In the genomic region with DNA sequence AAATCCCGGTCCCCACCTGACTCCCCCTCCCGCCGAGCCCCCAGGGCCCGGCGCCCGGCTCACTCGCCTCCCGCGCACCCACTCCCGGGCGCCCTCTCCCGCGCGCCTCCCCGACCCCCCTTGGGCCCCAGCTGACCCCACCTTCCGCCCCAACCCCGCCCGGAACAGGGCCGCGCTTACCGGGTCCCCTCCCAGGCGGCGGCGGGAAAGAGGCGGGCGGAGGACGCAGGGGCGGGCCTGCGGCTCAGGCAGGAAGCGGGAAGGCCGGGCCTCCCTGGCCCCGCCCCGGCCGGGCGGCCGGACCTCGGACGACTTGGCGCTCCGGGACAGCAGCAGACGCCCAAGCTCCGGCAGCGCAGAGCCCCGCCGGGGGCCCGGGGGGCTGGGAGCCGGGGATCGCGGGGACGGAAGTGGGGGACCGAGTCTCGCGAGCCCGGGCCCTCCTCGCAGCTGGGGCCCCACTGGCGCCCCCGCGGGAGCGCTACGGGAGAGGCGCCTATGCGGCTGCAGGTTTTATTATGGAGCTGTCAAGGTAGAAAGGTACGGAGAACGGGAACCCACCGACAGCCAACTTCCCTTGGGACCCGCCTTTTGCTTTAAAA, we compare ENCODE assay signal across 8 cellular contexts. TPM values are rescaled to one million over a fixed set of nuclear protein-coding genes. Genes with fewer than 3 reads are reported as not detected.
DNase-seq lines count a peak whose midpoint lies in the region; ATAC-seq lines count a peak whose summit lies in the region.

A gene (minus strand): TSS at position 212 of the 602 bp plus-strand sequence. CDS start 15,905 bp downstream, outside the sequence.

- no peaks in the 10 kb centered on the region for H3K9me3 ChIP-seq in CD8-positive, alpha-beta memory T cell (ENCODE audit: low read length)

- peaks cover 0 to 1% (median 0%) of the 10 kb centered on the region in 3 donors for H3K36me3 Mint-ChIP-seq in CD8-positive, alpha-beta memory T cell

- peak within 1 kb of the TSS; percentile 48 for H3K4me3 ChIP-seq in CD8-positive, alpha-beta memory T cell (ENCODE audit: low read length)

- no peaks in the 10 kb centered on the region for H3K27me3 Mint-ChIP-seq in CD8-positive, alpha-beta memory T cell

- no peaks in the 10 kb centered on the region for H3K36me3 ChIP-seq in CD8-positive, alpha-beta memory T cell (ENCODE audit: insufficient read depth, low read length)

- POLR2A ChIA-PET in CD8-positive, alpha-beta memory T cell (lab: Charles Lee), result interaction anchor here (0.5 to 1.4 kb wide), 3 partner anchors 93 to 670 kb away, joined by 3 to 6 read pairs (median 3); no protein-coding TSS in a partner anchor

- no peaks in the 10 kb centered on the region for H3K9me3 Mint-ChIP-seq in CD8-positive, alpha-beta memory T cell

- H3K4me1 Mint-ChIP-seq in CD8-positive, alpha-beta memory T cell, result peaks cover 16 to 42% (median 28%) of the 10 kb centered on the region in 3 donors

- H3K4me1 ChIP-seq in CD8-positive, alpha-beta memory T cell (ENCODE audit: insufficient read depth, low read length), result peaks cover 17% of the 10 kb centered on the region

- H3K27ac Mint-ChIP-seq in CD8-positive, alpha-beta memory T cell, result peak within 1 kb of the TSS; percentile 78 to 96 (median 90)

- DNase-seq in CD8-positive, alpha-beta memory T cell, result peak; percentile 74 to 87 (median 81)
- DNase-seq in NCI-H82 (lab: John Stamatoyannopoulos, UW) (peak; percentile 93), medulla oblongata (ENCODE audit: extremely low spot score) (peak; percentile 84)
- peak; percentile 37 to 73 for DNase-seq in activated CD8-positive, alpha-beta memory T cell treated with anti-CD3 and anti-CD28 coated beads for 1 hour (ENCODE audit: extremely low read depth in 1 of 2, low read depth in 1 of 2)
- DNase-seq in effector CD8-positive, alpha-beta T cell (lab: John Stamatoyannopoulos, UW), result peak; percentile 69
- DNase-seq in stimulated activated CD4-positive, alpha-beta T cell treated with anti-CD3 and anti-CD28 coated beads, TNF-alpha, amount 100 ng/mL, for 48 hours (ENCODE audit: low read depth in 3 of 3), result peak; percentile 73 to 89 (median 75)

- no peaks in the 10 kb centered on the region for H3K27me3 ChIP-seq in CD8-positive, alpha-beta memory T cell (ENCODE audit: insufficient read depth, low read length, poor library complexity, severe bottlenecking)

- H3K4me3 Mint-ChIP-seq in CD8-positive, alpha-beta memory T cell, result peak within 1 kb of the TSS; percentile 83 to 97 (median 91)

- CTCF ChIA-PET in CD8-positive, alpha-beta memory T cell (lab: Charles Lee), result interaction anchor here (0.7 to 1.4 kb wide), 8 partner anchors 9 to 155 kb away, joined by 3 to 8 read pairs (median 3); no protein-coding TSS in a partner anchor

- ATAC-seq in GM19452 (IDR thresholded peaks at IDR 0.05; ENCODE audit: unreplicated experiment) (peak; percentile 94), HG03571 (IDR thresholded peaks at IDR 0.05; ENCODE audit: unreplicated experiment) (peak; percentile 97)

- H3K27ac ChIP-seq in CD8-positive, alpha-beta memory T cell (ENCODE audit: low read depth, low read length), result peak within 1 kb of the TSS; percentile 80

RNA-seq across cellular contexts. Expression of the gene that starts here (rescaled TPM):
- total RNA-seq in CD8-positive, alpha-beta memory T cell, result 10 to 100 TPM; 25.8 TPM
- polyA plus RNA-seq in CD8-positive, alpha-beta memory T cell, result 28.0 TPM

Comparison
In these comparisons a context has a peak if more than half of its experiments do, and no peak if none do; other contexts are left out.
1. Peak in every context shown above with its lines: DNase-seq, ATAC-seq, H3K4me3 ChIP-seq and H3K27ac ChIP-seq.